Comparison of ENCODE assay signal across 40 cellular contexts in the genomic region with DNA sequence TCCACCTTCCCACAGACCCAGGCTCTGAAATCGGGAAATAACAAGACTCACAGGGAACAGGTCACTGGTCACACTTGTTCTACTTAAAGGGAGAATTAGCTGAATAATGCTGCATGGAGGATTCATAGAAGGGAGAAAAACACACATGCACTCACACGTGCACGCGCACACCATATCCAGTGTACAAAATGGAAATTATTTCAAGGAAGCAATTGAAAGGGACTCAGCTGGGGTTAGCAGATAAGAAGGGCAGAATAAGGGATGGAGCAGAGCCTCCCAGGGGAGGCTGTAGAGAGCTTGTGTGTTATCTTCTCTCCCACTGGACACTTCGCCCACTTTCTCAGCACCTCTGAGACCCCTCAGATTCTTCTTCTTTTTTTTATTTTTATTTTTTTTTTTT. TPM values are rescaled to one million over a fixed set of nuclear protein-coding genes. Genes with fewer than 3 reads are reported as not detected.
"Had no signal": no experiment of that assay in that cellular context is flagged by ENCODE, and none has a peak within 500 bp of the region (broad histone marks: within the 10 kb centered on the region; RNA-seq: fewer than 3 reads in every experiment).

No MANE protein-coding gene starts in this region.

- H3K36me3 ChIP-seq: adrenal gland, brain microvascular endothelial cell, breast epithelium had no signal

- H3K36me3 Mint-ChIP-seq: activated CD4-positive, alpha-beta memory T cell treated with anti-CD3 and anti-CD28 coated beads for 36 hours; activated naive CD4-positive, alpha-beta T cell treated with anti-CD3 and anti-CD28 coated beads, Interleukin-2, amount 50 U/mL, for 72 hours; activated naive CD8-positive, alpha-beta T cell treated with anti-CD3 and anti-CD28 coated beads for 36 hours had no signal

- DNase-seq: activated B cell treated with CpG ODN at 0.5 μM for 24 hours; activated CD4-positive, alpha-beta memory T cell treated with anti-CD3 and anti-CD28 coated beads for 36 hours; activated CD4-positive, alpha-beta T cell treated with anti-CD3 and anti-CD28 coated beads for 4 hours; activated CD4-positive, alpha-beta T cell treated with anti-CD3 and anti-CD28 coated beads, Interleukin-2, amount 10 ng/mL, durations not matched to agents 24 days and 14 days; activated CD4-positive, alpha-beta T cell treated with anti-CD3 and anti-CD28 coated beads, Interleukin-2, amount 50 U/mL, for 1 hour; activated CD4-positive, alpha-beta T cell treated with anti-CD3 and anti-CD28 coated beads, Interleukin-2, amount 50 U/mL, for 4 hours; activated CD4-positive, CD25-positive, alpha-beta regulatory T cell treated with anti-CD3 and anti-CD28 coated beads, Interleukin-2, amount 50 U/mL, for 72 hours; activated CD8-positive, alpha-beta memory T cell treated with anti-CD3 and anti-CD28 coated beads, Interleukin-2, amount 50 U/mL, for 4 hours; activated CD8-positive, alpha-beta T cell treated with anti-CD3 and anti-CD28 coated beads for 36 hours; activated effector memory CD4-positive, alpha-beta T cell treated with anti-CD3 and anti-CD28 coated beads, Interleukin-2, amount 50 U/mL, for 16 hours; activated gamma-delta T cell treated with Interleukin-2 at 50 U/mL for 16 hours; activated naive CD4-positive, alpha-beta T cell; activated naive CD4-positive, alpha-beta T cell treated with anti-CD3 and anti-CD28 coated beads for 36 hours; activated naive CD4-positive, alpha-beta T cell treated with anti-CD3 and anti-CD28 coated beads, Interleukin-2, amount 50 U/mL, for 16 hours; activated naive CD8-positive, alpha-beta T cell treated with anti-CD3 and anti-CD28 coated beads for 36 hours; activated T-cell treated with anti-CD3 and anti-CD28 coated beads for 4 hours; activated T-cell treated with anti-CD3 and anti-CD28 coated beads, Interleukin-2, amount 50 U/mL, for 1 hour; activated T-cell treated with anti-CD3 and anti-CD28 coated beads, Interleukin-2, amount 50 U/mL, for 4 hours; activated T-cell treated with anti-CD3 and anti-CD28 coated beads, Interleukin-2, amount 50 U/mL, for 72 hours; adrenal gland; amniotic stem cell; aorta; body of pancreas; brain microvascular endothelial cell; central memory CD4-positive, alpha-beta T cell; cerebellar nuclear complex; T-helper 1 cell; T-helper 2 cell; T-helper 9 cell had no signal

- FAIRE-seq: astrocyte, TTC549 had no signal

- H3K27ac ChIP-seq: adrenal gland, body of pancreas, brain microvascular endothelial cell, breast epithelium, VCaP had no signal

- H3K27me3 Mint-ChIP-seq: activated B cell treated with CpG ODN at 0.5 μM for 24 hours; activated CD4-positive, alpha-beta T cell treated with anti-CD3 and anti-CD28 coated beads, Interleukin-2, amount 10 ng/mL, durations not matched to agents 24 days and 14 days; activated CD8-positive, alpha-beta T cell treated with anti-CD3 and anti-CD28 coated beads for 36 hours had no signal

- H3K27ac Mint-ChIP-seq: activated B cell treated with CpG ODN at 0.5 μM for 24 hours; activated CD4-positive, alpha-beta memory T cell treated with anti-CD3 and anti-CD28 coated beads for 36 hours; activated CD4-positive, alpha-beta T cell treated with anti-CD3 and anti-CD28 coated beads, Interleukin-2, amount 10 ng/mL, durations not matched to agents 24 days and 14 days; activated CD8-positive, alpha-beta T cell treated with anti-CD3 and anti-CD28 coated beads for 36 hours; activated naive CD4-positive, alpha-beta T cell treated with anti-CD3 and anti-CD28 coated beads for 36 hours; activated naive CD4-positive, alpha-beta T cell treated with anti-CD3 and anti-CD28 coated beads, Interleukin-2, amount 50 U/mL, for 72 hours; activated naive CD8-positive, alpha-beta T cell treated with anti-CD3 and anti-CD28 coated beads for 36 hours; activated T-cell treated with anti-CD3 and anti-CD28 coated beads, Interleukin-2, amount 50 U/mL, for 72 hours; activated T-helper 1 cell treated with anti-CD3 and anti-CD28 coated beads, Interleukin-12 subunit alpha, Interleukin-12 subunit beta, Interleukin-2, Interleukin-4 antibody, amounts not matched to agents 30 ng/mL and 10 ng/mL and 1 ng/mL, durations not matched to agents 14 hours and 24 hours and 36 hours; activated T-helper 17 cell treated with anti-CD3 and anti-CD28 coated beads, Interleukin-2, amount 50 U/mL, for 72 hours; T-helper 1 cell treated with Interleukin-12 subunit alpha and Interleukin-12 subunit beta and Interleukin-4 antibody, amounts not matched to agents 30 μg/mL and 1 μg/mL, for 36 hours; T-helper 2 cell treated with Interferon-gamma antibody and Interleukin-4, amounts not matched to agents 5 μg/mL and 100 μg/mL, for 36 hours had no signal

- H3K4me1 Mint-ChIP-seq: activated B cell treated with CpG ODN at 0.5 μM for 24 hours; activated CD4-positive, alpha-beta T cell treated with anti-CD3 and anti-CD28 coated beads, Interleukin-2, amount 10 ng/mL, durations not matched to agents 24 days and 14 days; activated naive CD8-positive, alpha-beta T cell treated with anti-CD3 and anti-CD28 coated beads for 36 hours; activated T-helper 17 cell treated with anti-CD3 and anti-CD28 coated beads, Interleukin-2, amount 50 U/mL, for 72 hours had no signal

- ATAC-seq: activated CD8-positive, alpha-beta T cell treated with anti-CD3 and anti-CD28 coated beads for 36 hours; activated naive CD4-positive, alpha-beta T cell treated with anti-CD3 and anti-CD28 coated beads, Interleukin-2, amount 50 U/mL, for 72 hours; activated T-cell treated with anti-CD3 and anti-CD28 coated beads, Interleukin-2, amount 50 U/mL, for 4 hours; activated T-cell treated with anti-CD3 and anti-CD28 coated beads, Interleukin-2, amount 50 U/mL, for 72 hours; activated T-helper 17 cell treated with anti-CD3 and anti-CD28 coated beads, Interleukin-2, amount 50 U/mL, for 72 hours; body of pancreas had no signal

- H3K4me3 ChIP-seq: adrenal gland, body of pancreas, breast epithelium had no signal

- H3K27me3 ChIP-seq: adrenal gland, body of pancreas, brain microvascular endothelial cell had no signal

- H3K9me3 ChIP-seq: adrenal gland, body of pancreas, breast epithelium had no signal

- H3K4me3 Mint-ChIP-seq: activated B cell treated with CpG ODN at 0.5 μM for 24 hours; activated CD4-positive, alpha-beta memory T cell treated with anti-CD3 and anti-CD28 coated beads for 36 hours; activated CD4-positive, alpha-beta T cell treated with anti-CD3 and anti-CD28 coated beads, Interleukin-2, amount 10 ng/mL, durations not matched to agents 24 days and 14 days; activated CD8-positive, alpha-beta T cell treated with anti-CD3 and anti-CD28 coated beads for 36 hours; activated naive CD4-positive, alpha-beta T cell treated with anti-CD3 and anti-CD28 coated beads for 36 hours; activated naive CD8-positive, alpha-beta T cell treated with anti-CD3 and anti-CD28 coated beads for 36 hours; activated T-cell treated with anti-CD3 and anti-CD28 coated beads, Interleukin-2, amount 50 U/mL, for 4 hours; activated T-cell treated with anti-CD3 and anti-CD28 coated beads, Interleukin-2, amount 50 U/mL, for 72 hours; activated T-helper 1 cell treated with anti-CD3 and anti-CD28 coated beads, Interleukin-12 subunit alpha, Interleukin-12 subunit beta, Interleukin-2, Interleukin-4 antibody, amounts not matched to agents 30 ng/mL and 10 ng/mL and 1 ng/mL, durations not matched to agents 14 hours and 24 hours and 36 hours; activated T-helper 17 cell treated with anti-CD3 and anti-CD28 coated beads, Interleukin-2, amount 50 U/mL, for 72 hours; T-helper 1 cell treated with Interleukin-12 subunit alpha and Interleukin-12 subunit beta and Interleukin-4 antibody, amounts not matched to agents 30 μg/mL and 1 μg/mL, for 36 hours; T-helper 2 cell treated with Interferon-gamma antibody and Interleukin-4, amounts not matched to agents 5 μg/mL and 100 μg/mL, for 36 hours had no signal

- H3K4me1 ChIP-seq: adrenal gland, body of pancreas, breast epithelium had no signal

- H3K9me3 Mint-ChIP-seq: activated B cell treated with CpG ODN at 0.5 μM for 24 hours; activated CD4-positive, alpha-beta memory T cell treated with anti-CD3 and anti-CD28 coated beads for 36 hours; activated CD4-positive, alpha-beta T cell treated with anti-CD3 and anti-CD28 coated beads, Interleukin-2, amount 10 ng/mL, durations not matched to agents 24 days and 14 days; activated CD8-positive, alpha-beta T cell treated with anti-CD3 and anti-CD28 coated beads for 36 hours; activated naive CD4-positive, alpha-beta T cell treated with anti-CD3 and anti-CD28 coated beads for 36 hours; activated naive CD4-positive, alpha-beta T cell treated with anti-CD3 and anti-CD28 coated beads, Interleukin-2, amount 50 U/mL, for 72 hours; activated naive CD8-positive, alpha-beta T cell treated with anti-CD3 and anti-CD28 coated beads for 36 hours; activated T-cell treated with anti-CD3 and anti-CD28 coated beads, Interleukin-2, amount 50 U/mL, for 4 hours; activated T-cell treated with anti-CD3 and anti-CD28 coated beads, Interleukin-2, amount 50 U/mL, for 72 hours; activated T-helper 1 cell treated with anti-CD3 and anti-CD28 coated beads, Interleukin-12 subunit alpha, Interleukin-12 subunit beta, Interleukin-2, Interleukin-4 antibody, amounts not matched to agents 30 ng/mL and 10 ng/mL and 1 ng/mL, durations not matched to agents 14 hours and 24 hours and 36 hours; activated T-helper 17 cell treated with anti-CD3 and anti-CD28 coated beads, Interleukin-2, amount 50 U/mL, for 72 hours; T-helper 1 cell treated with Interleukin-12 subunit alpha and Interleukin-12 subunit beta and Interleukin-4 antibody, amounts not matched to agents 30 μg/mL and 1 μg/mL, for 36 hours; T-helper 2 cell treated with Interferon-gamma antibody and Interleukin-4, amounts not matched to agents 5 μg/mL and 100 μg/mL, for 36 hours had no signal

RNA-seq across cellular contexts. Expression of a gene that starts 10.3 kb away (rescaled TPM):
- total RNA-seq: activated B cell treated with CpG ODN at 0.5 μM for 24 hours; activated CD4-positive, alpha-beta memory T cell treated with anti-CD3 and anti-CD28 coated beads for 36 hours; activated CD4-positive, alpha-beta T cell treated with anti-CD3 and anti-CD28 coated beads, Interleukin-2, amount 10 ng/mL, durations not matched to agents 24 days and 14 days; activated CD8-positive, alpha-beta memory T cell treated with anti-CD3 and anti-CD28 coated beads for 36 hours; activated CD8-positive, alpha-beta T cell treated with anti-CD3 and anti-CD28 coated beads for 36 hours; activated naive CD8-positive, alpha-beta T cell treated with anti-CD3 and anti-CD28 coated beads for 36 hours; activated T-cell treated with anti-CD3 and anti-CD28 coated beads, Interleukin-2, amount 50 U/mL, for 4 hours; activated T-helper 1 cell treated with anti-CD3 and anti-CD28 coated beads, Interleukin-12 subunit alpha, Interleukin-12 subunit beta, Interleukin-2, Interleukin-4 antibody, amounts not matched to agents 30 ng/mL and 10 ng/mL and 1 ng/mL, durations not matched to agents 14 hours and 24 hours and 36 hours; body of pancreas; breast epithelium; cardiac septum had no signal
- polyA plus RNA-seq: aorta had no signal

RNA-seq across cellular contexts. Expression of a gene that starts 50.6 kb away (rescaled TPM):
- total RNA-seq: activated B cell treated with CpG ODN at 0.5 μM for 24 hours; activated CD4-positive, alpha-beta memory T cell treated with anti-CD3 and anti-CD28 coated beads for 36 hours; activated CD4-positive, alpha-beta T cell treated with anti-CD3 and anti-CD28 coated beads, Interleukin-2, amount 10 ng/mL, durations not matched to agents 24 days and 14 days; activated CD8-positive, alpha-beta memory T cell treated with anti-CD3 and anti-CD28 coated beads for 36 hours; activated CD8-positive, alpha-beta T cell treated with anti-CD3 and anti-CD28 coated beads for 36 hours; activated naive CD4-positive, alpha-beta T cell treated with anti-CD3 and anti-CD28 coated beads for 36 hours; activated naive CD4-positive, alpha-beta T cell treated with anti-CD3 and anti-CD28 coated beads, Interleukin-2, amount 50 U/mL, for 72 hours; activated naive CD8-positive, alpha-beta T cell treated with anti-CD3 and anti-CD28 coated beads for 36 hours; activated T-cell treated with anti-CD3 and anti-CD28 coated beads, Interleukin-2, amount 50 U/mL, for 72 hours; activated T-helper 1 cell treated with anti-CD3 and anti-CD28 coated beads, Interleukin-12 subunit alpha, Interleukin-12 subunit beta, Interleukin-2, Interleukin-4 antibody, amounts not matched to agents 30 ng/mL and 10 ng/mL and 1 ng/mL, durations not matched to agents 14 hours and 24 hours and 36 hours; activated T-helper 17 cell treated with anti-CD3 and anti-CD28 coated beads, Interleukin-2, amount 50 U/mL, for 72 hours; aorta; body of pancreas; breast epithelium; cardiac septum had no signal
- polyA plus RNA-seq: adrenal gland, aorta had no signal
